In genomic region chr11:3022982-3023381, GRCh38 we compare ENCODE assay signal across 11 cellular contexts. TPM values are rescaled to one million over a fixed set of nuclear protein-coding genes. Genes with fewer than 3 reads are reported as not detected.
DNase-seq lines count a peak whose midpoint lies in the region; ATAC-seq and TF ChIP-seq lines count a peak whose summit lies in the region.
"Had no signal": no experiment of that assay in that cellular context is flagged by ENCODE, and none has a peak within 500 bp of the region (broad histone marks: within the 10 kb centered on the region; RNA-seq: fewer than 3 reads in every experiment).

No MANE protein-coding gene starts in this region.

- H3K4me1 Mint-ChIP-seq in activated naive CD4-positive, alpha-beta T cell treated with anti-CD3 and anti-CD28 coated beads for 36 hours (ENCODE audit: low read depth): peaks cover 24% of the 10 kb centered on the region
- H3K4me1 Mint-ChIP-seq in activated B cell treated with CpG ODN at 0.5 μM for 24 hours: peaks cover 18% of the 10 kb centered on the region
- peaks cover 28% of the 10 kb centered on the region for H3K4me1 Mint-ChIP-seq in stimulated activated memory B cell treated with anti-CD40 and anti-IgM and Interleukin-4, amounts not matched to agents 10 μg/mL and 1 μg/mL and 100 μg/mL, for 72 hours

- peaks cover 51% of the 10 kb centered on the region for H3K36me3 Mint-ChIP-seq in activated naive CD4-positive, alpha-beta T cell treated with anti-CD3 and anti-CD28 coated beads for 36 hours (ENCODE audit: low read depth)
- H3K36me3 Mint-ChIP-seq in activated B cell treated with CpG ODN at 0.5 μM for 24 hours (ENCODE audit: low read depth): peaks cover 72% of the 10 kb centered on the region
- H3K36me3 Mint-ChIP-seq in stimulated activated memory B cell treated with anti-CD40 and anti-IgM and Interleukin-4, amounts not matched to agents 10 μg/mL and 1 μg/mL and 100 μg/mL, for 72 hours: peaks cover 60% of the 10 kb centered on the region

- no peaks in the 10 kb centered on the region for H3K9me3 Mint-ChIP-seq in activated naive CD4-positive, alpha-beta T cell treated with anti-CD3 and anti-CD28 coated beads for 36 hours
- H3K9me3 Mint-ChIP-seq in activated B cell treated with CpG ODN at 0.5 μM for 24 hours: no peaks in the 10 kb centered on the region
- H3K9me3 Mint-ChIP-seq in stimulated activated memory B cell treated with anti-CD40 and anti-IgM and Interleukin-4, amounts not matched to agents 10 μg/mL and 1 μg/mL and 100 μg/mL, for 72 hours: no peaks in the 10 kb centered on the region
- H3K9me3 Mint-ChIP-seq: CD4-positive, CD25-positive, alpha-beta regulatory T cell; immature natural killer cell had no signal

- no peak overlapping the region for H3K4me3 ChIP-seq in fibroblast of mammary gland (ENCODE audit: control insufficient read depth, low read depth, low read length)
- H3K4me3 ChIP-seq in transverse colon: no peak overlapping the region
- H3K4me3 ChIP-seq in ascending aorta: no peak overlapping the region
- H3K4me3 ChIP-seq: spleen had no signal

- no peak for ATAC-seq in activated B cell treated with CpG ODN at 0.5 μM for 24 hours (ENCODE audit: low read depth)
- ATAC-seq in stimulated activated memory B cell treated with anti-CD40 and anti-IgM and Interleukin-4, amounts not matched to agents 10 μg/mL and 1 μg/mL and 100 μg/mL, for 72 hours: no peak
- no peak for ATAC-seq in GM18861 (IDR thresholded peaks at IDR 0.05; ENCODE audit: unreplicated experiment)

- CTCF ChIA-PET in activated naive CD4-positive, alpha-beta T cell treated with anti-CD3 and anti-CD28 coated beads for 36 hours (lab: Charles Lee): interaction anchor here (0.6 to 2.5 kb wide), 5 partner anchors 12 to 131 kb away, joined by 3 to 6 read pairs (median 5); no protein-coding TSS in a partner anchor
- CTCF ChIA-PET in activated B cell treated with CpG ODN at 0.5 μM for 24 hours (lab: Charles Lee): interaction anchor here (0.7 to 2.2 kb wide), 3 partner anchors 14 to 93 kb away, joined by 3 to 8 read pairs (median 6); no protein-coding TSS in a partner anchor

- no peak for TF ChIP-seq EP300 in transverse colon (IDR thresholded peaks at IDR 0.05; ENCODE audit: low read depth)

- TF ChIP-seq POLR2A in transverse colon (IDR thresholded peaks at IDR 0.05): no peak

- H3K36me3 ChIP-seq in transverse colon (peaks cover 0 to 38% (median 20%) of the 10 kb centered on the region in 4 donors), ascending aorta (peaks cover 55 to 61% of the 10 kb centered on the region in 2 donors)

- no peak overlapping the region for H3K4me3 Mint-ChIP-seq in activated naive CD4-positive, alpha-beta T cell treated with anti-CD3 and anti-CD28 coated beads for 36 hours
- peak overlapping the region; percentile 59 for H3K4me3 Mint-ChIP-seq in activated B cell treated with CpG ODN at 0.5 μM for 24 hours
- H3K4me3 Mint-ChIP-seq in stimulated activated memory B cell treated with anti-CD40 and anti-IgM and Interleukin-4, amounts not matched to agents 10 μg/mL and 1 μg/mL and 100 μg/mL, for 72 hours: no peak overlapping the region
- H3K4me3 Mint-ChIP-seq: immature natural killer cell had no signal

- in situ Hi-C loops in transverse colon (cut with MboI; ENCODE audit: low pct_ligation_motif_present in 1 of 4, low pct_unique_long_range_greater_than_20kb in 1 of 4, low sequenced_read_pairs in 3 of 4): loop anchor here in 1 of 4 donors (10.0 kb wide), 1 partner anchor 48 kb away; no protein-coding TSS in a partner anchor

- H3K27me3 Mint-ChIP-seq in activated naive CD4-positive, alpha-beta T cell treated with anti-CD3 and anti-CD28 coated beads for 36 hours (ENCODE audit: low read depth): no peaks in the 10 kb centered on the region
- no peaks in the 10 kb centered on the region for H3K27me3 Mint-ChIP-seq in activated B cell treated with CpG ODN at 0.5 μM for 24 hours
- no peaks in the 10 kb centered on the region for H3K27me3 Mint-ChIP-seq in stimulated activated memory B cell treated with anti-CD40 and anti-IgM and Interleukin-4, amounts not matched to agents 10 μg/mL and 1 μg/mL and 100 μg/mL, for 72 hours
- H3K27me3 Mint-ChIP-seq: CD4-positive, CD25-positive, alpha-beta regulatory T cell had no signal

- no peak for DNase-seq in activated naive CD4-positive, alpha-beta T cell treated with anti-CD3 and anti-CD28 coated beads for 36 hours
- no peak for DNase-seq in activated naive CD4-positive, alpha-beta T cell treated with Interleukin-2 at 50 U/mL for 16 hours
- DNase-seq in activated B cell treated with CpG ODN at 0.5 μM for 24 hours (no peak), fibroblast of mammary gland (ENCODE audit: low read depth) (peak; percentile 86), transverse colon (no peak), ascending aorta (ENCODE audit: low spot score in 2 of 2) (no peak)
- DNase-seq: immature natural killer cell, spleen had no signal

- no peaks in the 10 kb centered on the region for H3K27me3 ChIP-seq in transverse colon
- H3K27me3 ChIP-seq in ascending aorta: no peaks in the 10 kb centered on the region
- H3K27me3 ChIP-seq: spleen had no signal

- TF ChIP-seq CTCF in activated B cell treated with CpG ODN at 0.5 μM for 24 hours (IDR thresholded peaks at IDR 0.05) (no peak), fibroblast of mammary gland (conservative IDR thresholded peaks at IDR 0.05; ENCODE audit: control insufficient read depth, insufficient read depth, low read depth, low read length) (no peak), transverse colon (IDR thresholded peaks at IDR 0.05) (no peak), ascending aorta (IDR thresholded peaks at IDR 0.05) (no peak)

- POLR2A ChIA-PET in activated B cell treated with CpG ODN at 0.5 μM for 24 hours (lab: Charles Lee): interaction anchor here (1.1 to 1.5 kb wide), 2 partner anchors 31 to 34 kb away, joined by 3 to 4 read pairs; partner anchors contain the start of genes CARS1 and NAP1L4

- 84 to 87% methylated on average over 3 to 4 of the region's 4 CpGs for WGBS in transverse colon (ENCODE audit: low coverage in 1 of 2), 2 donors

- H3K9me3 ChIP-seq in transverse colon (no peaks in the 10 kb centered on the region), ascending aorta (no peaks in the 10 kb centered on the region)
- H3K9me3 ChIP-seq: spleen had no signal

- intact Hi-C loops in activated naive CD4-positive, alpha-beta T cell treated with anti-CD3 and anti-CD28 coated beads for 36 hours (cut with micrococcal nuclease): loop anchor here (2.0 to 5.0 kb wide), 2 partner anchors 32 to 69 kb away; no protein-coding TSS in a partner anchor
- intact Hi-C loops in activated B cell treated with CpG ODN at 0.5 μM for 24 hours (cut with micrococcal nuclease): loop anchor here (1.0 to 2.0 kb wide), 3 partner anchors 12 to 34 kb away; partner anchors contain the start of genes CARS1 and NAP1L4
- intact Hi-C loops in transverse colon (cut with DNase I; ENCODE audit: low total_unique reads): no loop called here
- intact Hi-C loops in ascending aorta (cut with DNase I): no loop called here

- H3K27ac ChIP-seq in transverse colon (no peak overlapping the region), ascending aorta (peak overlapping the region in 1 of 2 donors; percentile 27)

- H3K27ac Mint-ChIP-seq in activated naive CD4-positive, alpha-beta T cell treated with anti-CD3 and anti-CD28 coated beads for 36 hours: peak overlapping the region; percentile 32
- peak overlapping the region; percentile 83 for H3K27ac Mint-ChIP-seq in activated B cell treated with CpG ODN at 0.5 μM for 24 hours
- peak overlapping the region; percentile 52 for H3K27ac Mint-ChIP-seq in stimulated activated memory B cell treated with anti-CD40 and anti-IgM and Interleukin-4, amounts not matched to agents 10 μg/mL and 1 μg/mL and 100 μg/mL, for 72 hours

- H3K4me1 ChIP-seq in transverse colon (peaks cover 0 to 15% (median 5%) of the 10 kb centered on the region in 4 donors), ascending aorta (peaks cover 0 to 3% of the 10 kb centered on the region in 2 donors)

RNA-seq across cellular contexts. Expression of gene NAP1L4, which starts 30.9 kb away (rescaled TPM):
- total RNA-seq in activated naive CD4-positive, alpha-beta T cell treated with anti-CD3 and anti-CD28 coated beads for 36 hours: 100 to 1,000 TPM; 240 to 245 TPM
- 112 and 115 TPM in 2 replicates for total RNA-seq in activated B cell treated with CpG ODN at 0.5 μM for 24 hours
- total RNA-seq in transverse colon: 100 to 1,000 TPM in 3 of 4 donors, 10 to 100 TPM in 1; 63.6 to 140 (median 111) TPM
- 54.5 TPM for total RNA-seq in ascending aorta

RNA-seq across cellular contexts. Expression of gene CARS1, which starts 34.2 kb away (rescaled TPM):
- total RNA-seq in activated naive CD4-positive, alpha-beta T cell treated with anti-CD3 and anti-CD28 coated beads for 36 hours: 100 to 1,000 TPM; 126 to 128 TPM
- total RNA-seq in activated B cell treated with CpG ODN at 0.5 μM for 24 hours: 95.9 and 110 TPM in 2 replicates
- total RNA-seq in transverse colon: 10 to 100 TPM; 37.0 to 61.3 (median 52.3) TPM
- 51.4 TPM for total RNA-seq in ascending aorta

Comparison
In these comparisons a context has a peak if more than half of its experiments do, and no peak if none do; other contexts are left out.
1. H3K27ac Mint-ChIP-seq: peak in every context shown above with its lines; median percentile 83 in activated B cell treated with CpG ODN at 0.5 μM for 24 hours; 52 in stimulated activated memory B cell treated with anti-CD40 and anti-IgM and Interleukin-4, amounts not matched to agents 10 μg/mL and 1 μg/mL and 100 μg/mL, for 72 hours; 32 in activated naive CD4-positive, alpha-beta T cell treated with anti-CD3 and anti-CD28 coated beads for 36 hours.
2. intact Hi-C loops: an anchor here in activated naive CD4-positive, alpha-beta T cell treated with anti-CD3 and anti-CD28 coated beads for 36 hours (2.0 to 5.0 kb wide) and activated B cell treated with CpG ODN at 0.5 μM for 24 hours (1.0 to 2.0 kb wide); none called in transverse colon and ascending aorta.